In genomic region chr20:49219091-49219923, GRCh38 we compare ENCODE assay signal across 8 cellular contexts. TPM values are rescaled to one million over a fixed set of nuclear protein-coding genes. Genes with fewer than 3 reads are reported as not detected.
A peak's percentile ranks its signal among the peaks of the same experiment; 100 is the strongest.
DNase-seq lines count a peak whose midpoint lies in the region; ATAC-seq, FAIRE-seq and TF ChIP-seq lines count a peak whose summit lies in the region.

TSS of gene DDX27 (plus strand) at chr20:49219416. CDS start at chr20:49219449, 33 bp downstream.

- H3K36me3 ChIP-seq in pancreas: peaks cover 3 to 28% (median 19%) of the 10 kb centered on the region in 3 donors
- H3K36me3 ChIP-seq in tibial artery: peaks cover 24 to 35% (median 28%) of the 10 kb centered on the region in 3 donors

- DNase-seq in GM12864 (ENCODE audit: low read depth) (peak; percentile 97), NCI-H1417 treated with DMSO at 0.1 percent for 48 hours (lab: John Stamatoyannopoulos, UW) (peak; percentile 95), SW480 (ENCODE audit: low spot score) (peak; percentile 100), Right ventricle myocardium superior (peak; percentile 97), pancreas (peak; percentile 94 to 98 (median 96)), tibial artery (peak; percentile 96 to 99)
- DNase-seq in activated naive CD8-positive, alpha-beta T cell treated with anti-CD3 and anti-CD28 coated beads, Interleukin-2, amount 50 U/mL, for 24 hours: peak; percentile 96

- H3K9me3 Mint-ChIP-seq in activated naive CD8-positive, alpha-beta T cell treated with anti-CD3 and anti-CD28 coated beads, Interleukin-2, amount 50 U/mL, for 24 hours: no peaks in the 10 kb centered on the region

- peaks cover 3% of the 10 kb centered on the region for H3K27me3 Mint-ChIP-seq in activated naive CD8-positive, alpha-beta T cell treated with anti-CD3 and anti-CD28 coated beads, Interleukin-2, amount 50 U/mL, for 24 hours

- peaks cover 35% of the 10 kb centered on the region for H3K4me1 Mint-ChIP-seq in activated naive CD8-positive, alpha-beta T cell treated with anti-CD3 and anti-CD28 coated beads, Interleukin-2, amount 50 U/mL, for 24 hours

- intact Hi-C loops in Right ventricle myocardium superior (cut with DNase I): loop anchor here (2.0 kb wide), 1 partner anchor 31 kb away; the partner anchor contains the start of gene STAU1
- intact Hi-C loops in pancreas (cut with DNase I): loop anchor here in 2 of 3 donors (5.0 kb wide), 1 partner anchor 87 kb away; no protein-coding TSS in a partner anchor
- intact Hi-C loops in tibial artery (cut with DNase I; ENCODE audit: low total_unique reads): no loop called here

- peak within 1 kb of the TSS; percentile 35 to 80 (median 69) for H3K27ac ChIP-seq in pancreas
- peak within 1 kb of the TSS; percentile 85 for H3K27ac ChIP-seq in tibial artery

- H3K4me1 ChIP-seq in pancreas: peaks cover 0 to 15% (median 7%) of the 10 kb centered on the region in 3 donors
- peaks cover 0 to 20% (median 15%) of the 10 kb centered on the region in 4 donors for H3K4me1 ChIP-seq in tibial artery

- H3K4me3 Mint-ChIP-seq in activated naive CD8-positive, alpha-beta T cell treated with anti-CD3 and anti-CD28 coated beads, Interleukin-2, amount 50 U/mL, for 24 hours: peak within 1 kb of the TSS; percentile 100

- 0% methylated on average over 46 of the region's 46 CpGs for WGBS in pancreas, 2 donors

- no peak for TF ChIP-seq CTCF in GM12864 (IDR thresholded peaks at IDR 0.05; ENCODE audit: low read depth, low read length, missing control alignments)
- no peak for TF ChIP-seq CTCF in pancreas (IDR thresholded peaks at IDR 0.05)
- TF ChIP-seq CTCF in tibial artery (IDR thresholded peaks at IDR 0.05): peak in 1 of 2 experiments; percentile 8

- ATAC-seq in HG02759 (IDR thresholded peaks at IDR 0.05; ENCODE audit: unreplicated experiment): peak; percentile 95
- peak; percentile 87 for ATAC-seq in activated naive CD8-positive, alpha-beta T cell treated with anti-CD3 and anti-CD28 coated beads, Interleukin-2, amount 50 U/mL, for 24 hours
- ATAC-seq in Right ventricle myocardium superior (ENCODE audit: poor library complexity): peak; percentile 98
- peak; percentile 94 to 98 (median 96) for ATAC-seq in pancreas

- H3K36me3 Mint-ChIP-seq in activated naive CD8-positive, alpha-beta T cell treated with anti-CD3 and anti-CD28 coated beads, Interleukin-2, amount 50 U/mL, for 24 hours (ENCODE audit: low read depth): peaks cover 30% of the 10 kb centered on the region

- peak within 1 kb of the TSS; percentile 96 for H3K27ac Mint-ChIP-seq in activated naive CD8-positive, alpha-beta T cell treated with anti-CD3 and anti-CD28 coated beads, Interleukin-2, amount 50 U/mL, for 24 hours

- FAIRE-seq in pancreas (lab: Jason Lieb, UNC): peak; percentile 97

- H3K9me3 ChIP-seq in pancreas (no peaks in the 10 kb centered on the region), tibial artery (no peaks in the 10 kb centered on the region)

- H3K4me3 ChIP-seq in GM12864 (ENCODE audit: low read depth, low read length): peak within 1 kb of the TSS; percentile 81
- H3K4me3 ChIP-seq in pancreas: peak within 1 kb of the TSS; percentile 72 to 89 (median 79)
- H3K4me3 ChIP-seq in tibial artery: peak within 1 kb of the TSS; percentile 71 to 74

- H3K27me3 ChIP-seq in pancreas (no peaks in the 10 kb centered on the region), tibial artery (no peaks in the 10 kb centered on the region)

RNA-seq across cellular contexts. Expression of gene DDX27, which starts in this region (rescaled TPM):
- total RNA-seq in Right ventricle myocardium superior (12.2 TPM), pancreas (10 to 100 TPM; 12.0 to 18.4 (median 15.9) TPM)
- polyA plus RNA-seq in pancreas: 10 to 100 TPM; 19.7 to 33.0 TPM

Comparison
In these comparisons a context has a peak if more than half of its experiments do, and no peak if none do; other contexts are left out.
1. Peak in every context shown above with its lines: DNase-seq, ATAC-seq, H3K4me3 ChIP-seq and H3K27ac ChIP-seq.